ENCODE assay signal across 25 cellular contexts in genomic region chr3:97948351-97949109, GRCh38.
"Had no signal": no experiment of that assay in that cellular context is flagged by ENCODE, and none has a peak within 500 bp of the region (broad histone marks: within the 10 kb centered on the region; RNA-seq: fewer than 3 reads in every experiment).

No MANE protein-coding gene starts in this region.

- H3K9me3 Mint-ChIP-seq: activated naive CD4-positive, alpha-beta T cell treated with anti-CD3 and anti-CD28 coated beads for 36 hours; activated naive CD8-positive, alpha-beta T cell treated with anti-CD3 and anti-CD28 coated beads, Interleukin-2, amount 10 ng/mL, durations not matched to agents 7 days and 5 days; endodermal cell; neural crest cell; stimulated activated memory B cell treated with anti-CD40 and anti-IgM and Interleukin-4, amounts not matched to agents 10 μg/mL and 1 μg/mL and 100 μg/mL, for 72 hours had no signal

- H3K27ac ChIP-seq: breast epithelium, coronary artery, epithelial cell of prostate, gastroesophageal sphincter, lower lobe of right lung, sigmoid colon, thoracic aorta, upper lobe of left lung had no signal

- ATAC-seq: gastroesophageal sphincter; left lobe of liver; lower lobe of right lung; stimulated activated memory B cell treated with anti-CD40 and anti-IgM and Interleukin-4, amounts not matched to agents 10 μg/mL and 1 μg/mL and 100 μg/mL, for 72 hours had no signal

- H3K4me3 Mint-ChIP-seq: activated naive CD4-positive, alpha-beta T cell treated with anti-CD3 and anti-CD28 coated beads for 36 hours; activated naive CD8-positive, alpha-beta T cell treated with anti-CD3 and anti-CD28 coated beads, Interleukin-2, amount 10 ng/mL, durations not matched to agents 7 days and 5 days; endodermal cell; neural crest cell; stimulated activated memory B cell treated with anti-CD40 and anti-IgM and Interleukin-4, amounts not matched to agents 10 μg/mL and 1 μg/mL and 100 μg/mL, for 72 hours had no signal

- H3K27ac Mint-ChIP-seq: activated naive CD4-positive, alpha-beta T cell treated with anti-CD3 and anti-CD28 coated beads for 36 hours; activated naive CD8-positive, alpha-beta T cell treated with anti-CD3 and anti-CD28 coated beads, Interleukin-2, amount 10 ng/mL, durations not matched to agents 7 days and 5 days; endodermal cell; stimulated activated memory B cell treated with anti-CD40 and anti-IgM and Interleukin-4, amounts not matched to agents 10 μg/mL and 1 μg/mL and 100 μg/mL, for 72 hours had no signal

- H3K4me1 Mint-ChIP-seq: endodermal cell; neural crest cell; stimulated activated memory B cell treated with anti-CD40 and anti-IgM and Interleukin-4, amounts not matched to agents 10 μg/mL and 1 μg/mL and 100 μg/mL, for 72 hours had no signal

- DNase-seq: activated CD4-positive, CD25-positive, alpha-beta regulatory T cell treated with anti-CD3 and anti-CD28 coated beads, Interleukin-2, amount 50 U/mL, for 72 hours; activated naive CD4-positive, alpha-beta T cell treated with anti-CD3 and anti-CD28 coated beads for 36 hours; activated naive CD8-positive, alpha-beta T cell treated with anti-CD3 and anti-CD28 coated beads, Interleukin-2, amount 10 ng/mL, durations not matched to agents 7 days and 5 days; activated T-cell treated with anti-CD3 and anti-CD28 coated beads, Interleukin-2, amount 50 U/mL, for 1 hour; amniotic stem cell; cerebellar nuclear complex; endodermal cell; kidney; lower lobe of right lung; mesendoderm; mucosa of descending colon; occipital lobe; posterior cingulate gyrus; sigmoid colon; stimulated activated CD4-positive, alpha-beta T cell treated with anti-CD3 and anti-CD28 coated beads, Interleukin-15, amount 100 ng/mL, for 24 hours; upper lobe of left lung; WERI-Rb-1 had no signal

- H3K27me3 Mint-ChIP-seq: activated naive CD8-positive, alpha-beta T cell treated with anti-CD3 and anti-CD28 coated beads, Interleukin-2, amount 10 ng/mL, durations not matched to agents 7 days and 5 days; stimulated activated memory B cell treated with anti-CD40 and anti-IgM and Interleukin-4, amounts not matched to agents 10 μg/mL and 1 μg/mL and 100 μg/mL, for 72 hours had no signal
